In the genomic region with DNA sequence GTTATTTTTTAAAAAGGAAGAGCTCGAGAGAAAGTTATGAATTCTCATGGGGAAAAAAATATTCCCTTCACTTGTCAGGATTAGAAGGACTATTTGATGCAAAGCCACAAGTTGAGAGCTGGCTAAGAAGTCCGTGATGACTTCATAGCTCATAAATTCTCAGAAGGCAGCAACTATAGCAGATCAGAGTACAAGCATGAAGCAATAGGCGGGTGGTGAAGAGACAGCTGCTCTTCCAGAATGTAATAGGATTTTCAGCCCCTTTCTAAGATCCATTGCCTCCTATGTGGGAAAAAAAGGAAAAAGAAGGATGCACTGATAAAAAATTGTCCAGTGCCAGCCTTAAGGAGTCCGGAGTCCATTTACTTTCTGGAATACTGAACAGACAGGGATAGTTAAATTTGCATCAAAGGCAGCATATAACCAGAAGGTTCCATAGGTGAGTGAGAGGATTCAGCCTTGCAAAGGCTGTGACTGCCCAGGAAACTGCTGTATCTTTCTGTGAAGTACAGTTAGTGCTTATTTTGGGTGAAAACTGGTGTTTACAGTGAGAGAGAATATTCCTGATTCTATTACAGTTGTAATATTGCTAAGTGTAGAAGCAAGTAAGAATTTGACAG, we compare ENCODE assay signal across 11 cellular contexts.
DNase-seq lines count a peak whose midpoint lies in the region; ATAC-seq and TF ChIP-seq lines count a peak whose summit lies in the region.
"Had no signal": no experiment of that assay in that cellular context is flagged by ENCODE, and none has a peak within 500 bp of the region (broad histone marks: within the 10 kb centered on the region; RNA-seq: fewer than 3 reads in every experiment).

No MANE protein-coding gene starts in this region.

- in situ Hi-C loops in Caki2 (cut with HindIII; ENCODE audit: low pct_unique_long_range_greater_than_20kb, low sequenced_read_pairs), result no loop called here

- ATAC-seq in HG03175 (IDR thresholded peaks at IDR 0.05; ENCODE audit: unreplicated experiment) (no peak), GM18861 (IDR thresholded peaks at IDR 0.05; ENCODE audit: unreplicated experiment) (no peak)

- H3K36me3 ChIP-seq in osteoblast (ENCODE audit: insufficient read depth, low read length), result no peaks in the 10 kb centered on the region

- no peak overlapping the region for H2AFZ ChIP-seq in osteoblast (ENCODE audit: low read length)

- no peaks in the 10 kb centered on the region for H3K27me3 ChIP-seq in osteoblast (ENCODE audit: insufficient read depth, low read length)

- no peaks in the 10 kb centered on the region for H3K9me3 ChIP-seq in osteoblast (ENCODE audit: low read depth, low read length)

- no peak for TF ChIP-seq CTCF in fibroblast of mammary gland (conservative IDR thresholded peaks at IDR 0.05; ENCODE audit: control insufficient read depth, insufficient read depth, low read depth, low read length)
- no peak for TF ChIP-seq CTCF in osteoblast (IDR thresholded peaks at IDR 0.05; ENCODE audit: extremely low read depth, low read depth, low read length)

- H3K4me3 ChIP-seq in fibroblast of mammary gland (ENCODE audit: control insufficient read depth, low read depth, low read length) (no peak overlapping the region), osteoblast (ENCODE audit: insufficient read depth, low read length) (no peak overlapping the region)

- H3K4me1 ChIP-seq in osteoblast (ENCODE audit: insufficient read depth, low read length), result peaks cover 14% of the 10 kb centered on the region

- H3K4me2 ChIP-seq in osteoblast (ENCODE audit: insufficient read depth, low read length), result peak overlapping the region; percentile 20

- H4K20me1 ChIP-seq in osteoblast (ENCODE audit: insufficient read depth, low read length), result no peaks in the 10 kb centered on the region

- peak; percentile 31 for DNase-seq in Caki2 (ENCODE audit: low read depth)
- peak; percentile 94 for DNase-seq in NCI-H82 (lab: John Stamatoyannopoulos, UW)
- DNase-seq in fibroblast of mammary gland (ENCODE audit: low read depth), result peak; percentile 80
- DNase-seq in osteoblast (ENCODE audit: insufficient read length, low spot score, missing footprints), result peak; percentile 72
- no peak for DNase-seq in DMS53 treated with DMSO at 0.1 percent for 48 hours (lab: John Stamatoyannopoulos, UW; ENCODE audit: unreplicated experiment)
- DNase-seq in CD1c-positive myeloid dendritic cell (ENCODE audit: extremely low spot score), result no peak
- DNase-seq: DMS53; stimulated activated CD8-positive, alpha-beta memory T cell treated with anti-CD3 and anti-CD28 coated beads, Interleukin-4, amount 100 ng/mL, for 48 hours; T-helper 9 cell had no signal

- H3K27ac ChIP-seq in osteoblast (ENCODE audit: low read depth, low read length), result no peak overlapping the region

- no peaks in the 10 kb centered on the region for H3K79me2 ChIP-seq in osteoblast (ENCODE audit: insufficient read depth, low read length)

Comparison
In these comparisons a context has a peak if more than half of its experiments do, and no peak if none do; other contexts are left out.
1. DNase-seq: peak in Caki2 (single experiment), NCI-H82 (single experiment), fibroblast of mammary gland (single experiment) and osteoblast (single experiment); none in DMS53 treated with DMSO at 0.1 percent for 48 hours (single experiment) and CD1c-positive myeloid dendritic cell (single experiment).